In genomic region chr4:184762100-184762499, GRCh38 we compare ENCODE assay signal across 1 cellular context.
TF ChIP-seq lines count a peak whose summit lies in the region.

No MANE protein-coding gene starts in this region.

TF ChIP-seq in GM23338, 12 proteins besides CTCF, POLR2A, EP300 and RAD21 (continued from another document):
- TF ChIP-seq ZNF462 (CRISPR knock-in tag; IDR thresholded peaks at IDR 0.05) (no peak), EZH2phosphoT487 (IDR thresholded peaks at IDR 0.05; ENCODE audit: unreplicated experiment) (no peak), REST (IDR thresholded peaks at IDR 0.05; ENCODE audit: unreplicated experiment) (no peak)
